In genomic region chr22:25061605-25062377, GRCh38 we compare ENCODE assay signal across 13 cellular contexts.
DNase-seq lines count a peak whose midpoint lies in the region; ATAC-seq and TF ChIP-seq lines count a peak whose summit lies in the region.
"Had no signal": no experiment of that assay in that cellular context is flagged by ENCODE, and none has a peak within 500 bp of the region (broad histone marks: within the 10 kb centered on the region; RNA-seq: fewer than 3 reads in every experiment).

No MANE protein-coding gene starts in this region.

- no peaks in the 10 kb centered on the region for H3K9me3 ChIP-seq in thoracic aorta
- H3K9me3 ChIP-seq: ovary, uterus had no signal

- H3K4me1 Mint-ChIP-seq in activated T-cell treated with anti-CD3 and anti-CD28 coated beads, Interleukin-2, amount 50 U/mL, for 72 hours (ENCODE audit: low read depth), result peaks cover 80% of the 10 kb centered on the region
- peaks cover 66% of the 10 kb centered on the region for H3K4me1 Mint-ChIP-seq in activated CD8-positive, alpha-beta T cell treated with anti-CD3 and anti-CD28 coated beads, Interleukin-2, amount 10 ng/mL, durations not matched to agents 7 days and 5 days (ENCODE audit: low read depth)

- H3K27ac Mint-ChIP-seq in activated T-cell treated with anti-CD3 and anti-CD28 coated beads, Interleukin-2, amount 50 U/mL, for 72 hours, result peak overlapping the region; percentile 96
- H3K27ac Mint-ChIP-seq in activated CD8-positive, alpha-beta T cell treated with anti-CD3 and anti-CD28 coated beads, Interleukin-2, amount 10 ng/mL, durations not matched to agents 7 days and 5 days, result peak overlapping the region; percentile 82

- POLR2A ChIA-PET in activated CD8-positive, alpha-beta T cell treated with anti-CD3 and anti-CD28 coated beads, Interleukin-2, amount 10 ng/mL, durations not matched to agents 7 days and 5 days (lab: Charles Lee), result interaction anchor here (0.7 to 1.6 kb wide), 3 partner anchors 10 to 19 kb away, joined by 3 to 4 read pairs (median 3); no protein-coding TSS in a partner anchor

- no peaks in the 10 kb centered on the region for H3K27me3 ChIP-seq in thoracic aorta (replicated peaks; ENCODE audit: insufficient read depth)
- H3K27me3 ChIP-seq: ovary, uterus had no signal

- CTCF ChIA-PET in activated CD8-positive, alpha-beta T cell treated with anti-CD3 and anti-CD28 coated beads, Interleukin-2, amount 10 ng/mL, durations not matched to agents 7 days and 5 days (lab: Charles Lee), result interaction anchor here (0.6 to 8.8 kb wide), 9 partner anchors 10 to 1455 kb away, joined by 3 to 112 read pairs (median 9); no protein-coding TSS in a partner anchor

- peaks cover 6% of the 10 kb centered on the region for H3K27me3 Mint-ChIP-seq in activated T-cell treated with anti-CD3 and anti-CD28 coated beads, Interleukin-2, amount 50 U/mL, for 72 hours (ENCODE audit: low read depth)
- H3K27me3 Mint-ChIP-seq in activated CD8-positive, alpha-beta T cell treated with anti-CD3 and anti-CD28 coated beads, Interleukin-2, amount 10 ng/mL, durations not matched to agents 7 days and 5 days (ENCODE audit: low read depth), result no peaks in the 10 kb centered on the region

- TF ChIP-seq CTCF in epithelial cell of esophagus (IDR thresholded peaks at IDR 0.05; ENCODE audit: insufficient read depth, low read depth, low read length, missing control alignments) (no peak), thoracic aorta (IDR thresholded peaks at IDR 0.05) (no peak)

- H3K4me1 ChIP-seq in thoracic aorta (ENCODE audit: control insufficient read depth in 1 of 2, low read depth in 2 of 2), result peaks cover 0 to 37% of the 10 kb centered on the region in 2 donors
- H3K4me1 ChIP-seq: uterus had no signal

- H3K36me3 Mint-ChIP-seq in activated T-cell treated with anti-CD3 and anti-CD28 coated beads, Interleukin-2, amount 50 U/mL, for 72 hours (ENCODE audit: insufficient read depth in 2 of 2), result no peaks in the 10 kb centered on the region
- H3K36me3 Mint-ChIP-seq in activated CD8-positive, alpha-beta T cell treated with anti-CD3 and anti-CD28 coated beads, Interleukin-2, amount 10 ng/mL, durations not matched to agents 7 days and 5 days (ENCODE audit: low read depth), result no peaks in the 10 kb centered on the region

- no peak for ATAC-seq in activated T-cell treated with anti-CD3 and anti-CD28 coated beads, Interleukin-2, amount 50 U/mL, for 72 hours (replicated peaks in 1 of 2)
- peak; percentile 10 for ATAC-seq in activated CD8-positive, alpha-beta T cell treated with anti-CD3 and anti-CD28 coated beads, Interleukin-2, amount 10 ng/mL, durations not matched to agents 7 days and 5 days
- ATAC-seq in thoracic aorta (ENCODE audit: insufficient number of reproducible peaks, low FRiP score, low read depth), result no peak
- no peak for ATAC-seq in GM21360 (IDR thresholded peaks at IDR 0.05; ENCODE audit: unreplicated experiment)

- H3K9me3 Mint-ChIP-seq in activated T-cell treated with anti-CD3 and anti-CD28 coated beads, Interleukin-2, amount 50 U/mL, for 72 hours, result no peaks in the 10 kb centered on the region
- H3K9me3 Mint-ChIP-seq in activated CD8-positive, alpha-beta T cell treated with anti-CD3 and anti-CD28 coated beads, Interleukin-2, amount 10 ng/mL, durations not matched to agents 7 days and 5 days (ENCODE audit: insufficient read depth), result no peaks in the 10 kb centered on the region

- H3K4me3 Mint-ChIP-seq in activated T-cell treated with anti-CD3 and anti-CD28 coated beads, Interleukin-2, amount 50 U/mL, for 72 hours, result peak overlapping the region; percentile 74 to 77
- H3K4me3 Mint-ChIP-seq in activated CD8-positive, alpha-beta T cell treated with anti-CD3 and anti-CD28 coated beads, Interleukin-2, amount 10 ng/mL, durations not matched to agents 7 days and 5 days, result peak overlapping the region; percentile 65

- H3K27ac ChIP-seq in thoracic aorta, result peak overlapping the region; percentile 36 to 53
- H3K27ac ChIP-seq: HL-60, ovary, uterus had no signal

- DNase-seq in activated T-cell treated with anti-CD3 and anti-CD28 coated beads, Interleukin-2, amount 50 U/mL, for 72 hours, result no peak
- DNase-seq in activated T-cell treated with anti-CD3 and anti-CD28 coated beads, Interleukin-2, amount 50 U/mL, for 48 hours, result no peak
- DNase-seq in activated CD8-positive, alpha-beta T cell treated with anti-CD3 and anti-CD28 coated beads, Interleukin-2, amount 10 ng/mL, durations not matched to agents 7 days and 5 days, result no peak
- DNase-seq in epithelial cell of esophagus (ENCODE audit: low read depth) (peak; percentile 79), thoracic aorta (ENCODE audit: low spot score) (no peak), SKM-1 treated with dmso at 0.1 percent for 144 hours (lab: John Stamatoyannopoulos, UW; ENCODE audit: unreplicated experiment) (no peak), amniotic stem cell (lab: John Stamatoyannopoulos, UW) (no peak)
- DNase-seq: hippocampal formation, ovary, uterus had no signal

- no peak overlapping the region for H3K4me3 ChIP-seq in epithelial cell of esophagus (ENCODE audit: low read length)
- H3K4me3 ChIP-seq in thoracic aorta, result no peak overlapping the region
- H3K4me3 ChIP-seq: lung, ovary, uterus had no signal

- no peaks in the 10 kb centered on the region for H3K36me3 ChIP-seq in thoracic aorta
- H3K36me3 ChIP-seq: ovary, uterus had no signal
